8 cellular contexts compared by ENCODE assay signal in the genomic region with DNA sequence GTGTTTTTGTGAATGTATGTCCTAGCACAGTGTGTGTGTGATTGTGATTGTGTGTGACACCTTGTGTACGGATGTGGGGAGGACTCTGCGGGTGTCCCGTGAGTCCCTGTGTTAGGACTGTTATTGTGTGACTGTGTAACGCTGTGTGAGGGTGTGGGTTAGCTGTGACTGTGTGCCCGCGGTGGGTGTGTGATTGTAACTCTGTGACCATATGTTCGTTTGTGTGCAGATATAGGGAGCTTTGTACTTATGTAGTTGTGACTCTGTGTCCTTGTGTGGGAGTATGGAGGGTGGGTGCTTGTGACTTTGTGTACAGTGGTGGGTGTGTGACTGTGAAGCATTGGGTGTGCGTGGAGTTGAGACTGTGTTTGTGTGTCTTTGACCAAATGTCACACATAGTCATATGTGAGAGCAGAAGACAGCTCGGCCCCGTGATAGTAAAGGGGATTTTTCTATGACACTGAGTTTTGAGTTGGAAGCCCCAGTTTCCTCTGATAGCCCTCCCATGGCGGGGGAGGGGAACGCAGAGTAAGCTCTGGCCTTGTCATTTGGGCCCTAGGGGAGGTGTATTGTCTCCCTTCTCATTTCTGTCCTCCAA. TPM values are rescaled to one million over a fixed set of nuclear protein-coding genes. Genes with fewer than 3 reads are reported as not detected.
DNase-seq lines count a peak whose midpoint lies in the region; TF ChIP-seq lines count a peak whose summit lies in the region.

No MANE protein-coding gene starts in this region.

- peaks cover 12% of the 10 kb centered on the region for H3K9me3 ChIP-seq in muscle layer of colon (ENCODE audit: low read length)

- intact Hi-C loops in dendritic cell treated with granulocyte-macrophage colony-stimulating factor and Interleukin-4, amounts not matched to agents 40 ng/mL and 50 ng/mL, for 4 days (cut with micrococcal nuclease): loop anchor here (1.0 to 2.0 kb wide), 2 partner anchors 40 to 44 kb away; partner anchors contain the start of genes ZNF529 and ZNF566

- TF ChIP-seq CTCF in HFF-Myc (IDR thresholded peaks at IDR 0.05; ENCODE audit: low read depth, low read length, missing control alignments) (no peak), RWPE1 (conservative IDR thresholded peaks at IDR 0.05; ENCODE audit: low read depth) (no peak)

- peak overlapping the region; percentile 97 for H3K4me3 Mint-ChIP-seq in dendritic cell treated with granulocyte-macrophage colony-stimulating factor and Interleukin-4, amounts not matched to agents 40 ng/mL and 50 ng/mL, for 4 days

- H3K9ac ChIP-seq in muscle layer of colon (ENCODE audit: low read length): peak overlapping the region; percentile 64

- H3K9me3 Mint-ChIP-seq in dendritic cell treated with granulocyte-macrophage colony-stimulating factor and Interleukin-4, amounts not matched to agents 40 ng/mL and 50 ng/mL, for 4 days: peaks cover 41% of the 10 kb centered on the region

- DNase-seq in DMS53 (lab: John Stamatoyannopoulos, UW): peak; percentile 70
- no peak for DNase-seq in DMS53 treated with DMSO at 0.1 percent for 48 hours (lab: John Stamatoyannopoulos, UW; ENCODE audit: unreplicated experiment)
- DNase-seq in HFF-Myc (ENCODE audit: extremely low read depth, low read depth): no peak
- DNase-seq in RWPE1 (ENCODE audit: low spot score): peak; percentile 4
- no peak for DNase-seq in NCI-H2029 treated with DMSO at 0.1 percent for 48 hours (lab: John Stamatoyannopoulos, UW)

- no peaks in the 10 kb centered on the region for H3K27me3 Mint-ChIP-seq in dendritic cell treated with granulocyte-macrophage colony-stimulating factor and Interleukin-4, amounts not matched to agents 40 ng/mL and 50 ng/mL, for 4 days

- peak overlapping the region; percentile 86 for H3K4me3 ChIP-seq in HFF-Myc (replicated peaks; ENCODE audit: low read depth, low read length)
- H3K4me3 ChIP-seq in muscle layer of colon (ENCODE audit: low read depth in 1 of 2, low read length in 2 of 2): peak overlapping the region; percentile 89 to 91

- peaks cover 8% of the 10 kb centered on the region for H3K36me3 ChIP-seq in muscle layer of colon (ENCODE audit: insufficient read depth, low read length)

- CTCF ChIA-PET in RWPE1 (lab: Yijun Ruan, JAX): interaction anchor here (0.6 kb wide), 1 partner anchor 46 kb away, joined by 3 read pairs; no protein-coding TSS in a partner anchor

- POLR2A ChIA-PET in RWPE1 (lab: Yijun Ruan, JAX; ENCODE audit: low non-redundant PET): interaction anchor here (0.5 to 1.3 kb wide), 4 partner anchors 39 to 144 kb away, joined by 3 to 5 read pairs (median 3); partner anchors contain the start of gene ZNF566

- H3K4me1 Mint-ChIP-seq in dendritic cell treated with granulocyte-macrophage colony-stimulating factor and Interleukin-4, amounts not matched to agents 40 ng/mL and 50 ng/mL, for 4 days (ENCODE audit: low read depth): peaks cover 9% of the 10 kb centered on the region

- H3K36me3 Mint-ChIP-seq in dendritic cell treated with granulocyte-macrophage colony-stimulating factor and Interleukin-4, amounts not matched to agents 40 ng/mL and 50 ng/mL, for 4 days (ENCODE audit: low read depth): peaks cover 47% of the 10 kb centered on the region

- H3K27ac ChIP-seq in RWPE1: peak overlapping the region; percentile 94
- peak overlapping the region; percentile 98 for H3K27ac ChIP-seq in muscle layer of colon (ENCODE audit: low read depth, low read length)
- peak overlapping the region; percentile 92 for H3K27ac ChIP-seq in temporal lobe (ENCODE audit: low read depth, low read length)

- H3K4me1 ChIP-seq in muscle layer of colon (ENCODE audit: insufficient read depth, low read length): peaks cover 7% of the 10 kb centered on the region

- peak overlapping the region; percentile 97 for H3K27ac Mint-ChIP-seq in dendritic cell treated with granulocyte-macrophage colony-stimulating factor and Interleukin-4, amounts not matched to agents 40 ng/mL and 50 ng/mL, for 4 days

- H3K27me3 ChIP-seq in muscle layer of colon (ENCODE audit: control insufficient read depth in 1 of 2, insufficient read depth in 2 of 2, low read length in 2 of 2): no peaks in the 10 kb centered on the region

RNA-seq across cellular contexts. Expression of gene ZNF260, which starts 0.9 kb away (rescaled TPM):
- 31.0 TPM for total RNA-seq in temporal lobe

RNA-seq across cellular contexts. Expression of gene ZNF566, which starts 39.7 kb away (rescaled TPM):
- total RNA-seq in temporal lobe: 45.0 TPM

RNA-seq across cellular contexts. Expression of gene ZNF529, which starts 44.1 kb away (rescaled TPM):
- total RNA-seq in temporal lobe: 40.8 TPM

Comparison
In these comparisons a context has a peak if more than half of its experiments do, and no peak if none do; other contexts are left out.
1. DNase-seq: peak in DMS53 (single experiment) and RWPE1 (single experiment); none in DMS53 treated with DMSO at 0.1 percent for 48 hours (single experiment), HFF-Myc (single experiment) and NCI-H2029 treated with DMSO at 0.1 percent for 48 hours (single experiment).
2. Peak in every context shown above with its lines, with median percentiles within 50 percentile points of each other: H3K27ac ChIP-seq.